Comparison of ENCODE assay signal across 24 cellular contexts in genomic region chr3:127337911-127338531, GRCh38. TPM values are rescaled to one million over a fixed set of nuclear protein-coding genes. Genes with fewer than 3 reads are reported as not detected.
DNase-seq lines count a peak whose midpoint lies in the region; ATAC-seq and TF ChIP-seq lines count a peak whose summit lies in the region.
"Had no signal": no experiment of that assay in that cellular context is flagged by ENCODE, and none has a peak within 500 bp of the region (broad histone marks: within the 10 kb centered on the region; RNA-seq: fewer than 3 reads in every experiment).

No MANE protein-coding gene starts in this region.

- H3K4me1 ChIP-seq in GM23338 (ENCODE audit: insufficient read depth) (no peaks in the 10 kb centered on the region), RWPE2 (ENCODE audit: insufficient read depth, poor library complexity, severe bottlenecking) (no peaks in the 10 kb centered on the region), iPS DF 6.9 (ENCODE audit: control insufficient read depth, insufficient read depth, low read length) (no peaks in the 10 kb centered on the region)

- H3K27ac ChIP-seq in GM23338 (ENCODE audit: low read depth) (no peak overlapping the region), RWPE2 (ENCODE audit: poor library complexity, severe bottlenecking) (no peak overlapping the region), iPS DF 6.9 (ENCODE audit: low read length) (no peak overlapping the region)
- H3K27ac ChIP-seq: SJCRH30 had no signal

- no CpG with 5 or more reads among the region's 52 CpGs for WGBS in iPS DF 6.9 (ENCODE audit: insufficient coverage, insufficient read length)

- peaks cover 11% of the 10 kb centered on the region for H3K27me3 Mint-ChIP-seq in GM23338 (ENCODE audit: insufficient read depth, low read depth, poor library complexity)
- H3K27me3 Mint-ChIP-seq in progenitor cell of endocrine pancreas = peaks cover 63% of the 10 kb centered on the region

- no peaks in the 10 kb centered on the region for H3K36me3 Mint-ChIP-seq in GM23338 (ENCODE audit: low read depth)
- H3K36me3 Mint-ChIP-seq in progenitor cell of endocrine pancreas (ENCODE audit: insufficient read depth) = no peaks in the 10 kb centered on the region
- H3K36me3 Mint-ChIP-seq in stimulated activated effector memory CD8-positive, alpha-beta T cell treated with anti-CD3 and anti-CD28 coated beads, Interleukin-12 subunit alpha, Interleukin-12 subunit beta, amount 100 ng/mL, for 72 hours = no peaks in the 10 kb centered on the region
- H3K36me3 Mint-ChIP-seq: CD4-positive, CD25-positive, alpha-beta regulatory T cell had no signal

- H3K27ac Mint-ChIP-seq in GM23338 = no peak overlapping the region
- no peak overlapping the region for H3K27ac Mint-ChIP-seq in progenitor cell of endocrine pancreas
- H3K27ac Mint-ChIP-seq in stimulated activated effector memory CD8-positive, alpha-beta T cell treated with anti-CD3 and anti-CD28 coated beads, Interleukin-12 subunit alpha, Interleukin-12 subunit beta, amount 100 ng/mL, for 72 hours = no peak overlapping the region
- H3K27ac Mint-ChIP-seq: CD4-positive, CD25-positive, alpha-beta regulatory T cell had no signal

- ATAC-seq in GM23338 = peak; percentile 69
- no peak; the same call in 2 of the 3 replicates for ATAC-seq in RWPE2 (ENCODE audit: low read depth)
- no peak for ATAC-seq in stimulated activated effector memory CD8-positive, alpha-beta T cell treated with anti-CD3 and anti-CD28 coated beads, Interleukin-12 subunit alpha, Interleukin-12 subunit beta, amount 100 ng/mL, for 72 hours
- ATAC-seq in GM18868 (IDR thresholded peaks at IDR 0.05; ENCODE audit: unreplicated experiment) = no peak
- ATAC-seq in HG03135 (IDR thresholded peaks at IDR 0.05; ENCODE audit: unreplicated experiment) = no peak

- 0 out of 2 replicates have a peak, but pooled peaks cover 4% of the 10 kb centered on the region for H3F3A ChIP-seq in GM23338 (replicated peaks; ENCODE audit: low read depth)

- H3K4me2 ChIP-seq in GM23338 = peak overlapping the region; percentile 57; the same call in 1 of the 2 replicates

- peak overlapping the region; percentile 51; the same call in 2 of the 3 replicates for H3K4me3 Mint-ChIP-seq in GM23338
- H3K4me3 Mint-ChIP-seq in progenitor cell of endocrine pancreas (ENCODE audit: low read depth) = peak overlapping the region; percentile 33
- no peak overlapping the region for H3K4me3 Mint-ChIP-seq in stimulated activated effector memory CD8-positive, alpha-beta T cell treated with anti-CD3 and anti-CD28 coated beads, Interleukin-12 subunit alpha, Interleukin-12 subunit beta, amount 100 ng/mL, for 72 hours
- H3K4me3 Mint-ChIP-seq: CD4-positive, CD25-positive, alpha-beta regulatory T cell had no signal

- 0 out of 2 replicates have a peak overlapping the region, but pooled peaks have one; percentile 72 for H2AFZ ChIP-seq in GM23338

- no peaks in the 10 kb centered on the region for H4K20me1 ChIP-seq in GM23338 (replicated peaks; ENCODE audit: insufficient read depth)

- H3K79me2 ChIP-seq in GM23338 (replicated peaks; ENCODE audit: insufficient read depth) = no peaks in the 10 kb centered on the region

- peak; percentile 24 for DNase-seq in GM23338 (ENCODE audit: low spot score)
- peak; percentile 38 for DNase-seq in RWPE2 (ENCODE audit: low spot score)
- no peak for DNase-seq in iPS DF 6.9 (ENCODE audit: low read depth, low spot score)
- DNase-seq in progenitor cell of endocrine pancreas (ENCODE audit: low spot score, unreplicated experiment) = no peak
- no peak for DNase-seq in stimulated activated effector memory CD8-positive, alpha-beta T cell treated with anti-CD3 and anti-CD28 coated beads, Interleukin-12 subunit alpha, Interleukin-12 subunit beta, amount 100 ng/mL, for 72 hours (ENCODE audit: low spot score in 2 of 2)
- DNase-seq in stimulated activated CD4-positive, alpha-beta T cell treated with anti-CD3 and anti-CD28 coated beads, Interleukin-15, amount 100 ng/mL, for 24 hours = no peak
- DNase-seq: AML-193; Calu3; CD4-positive, CD25-positive, alpha-beta regulatory T cell; DND-41; GDM1; MV-4-11; NCI-H1436; NCI-H2081; NCI-H226; NCI-H526 treated with DMSO at 0.1 percent for 48 hours; NK-92 treated with Interleukin-12 subunit alpha and Interleukin-12 subunit beta, amount 100 ng/mL, for 24 hours; OCI-M1; RPMI8226; SJCRH30 had no signal

- TF ChIP-seq CTCF in GM23338 (conservative IDR thresholded peaks at IDR 0.05; ENCODE audit: low read depth in 2 of 2) = no peak
- TF ChIP-seq CTCF in RWPE2 (IDR thresholded peaks at IDR 0.05; ENCODE audit: poor library complexity, severe bottlenecking) = no peak
- TF ChIP-seq CTCF in progenitor cell of endocrine pancreas (IDR thresholded peaks at IDR 0.05; ENCODE audit: unreplicated experiment) = no peak

- H3K27me3 ChIP-seq in GM23338 (ENCODE audit: insufficient read depth) (peaks cover 11% of the 10 kb centered on the region), RWPE2 (ENCODE audit: insufficient read depth, poor library complexity, severe bottlenecking) (no peaks in the 10 kb centered on the region), iPS DF 6.9 (ENCODE audit: control insufficient read depth, insufficient read depth, low read length) (peaks cover 4% of the 10 kb centered on the region; the same call in 1 of the 2 replicates)
- H3K27me3 ChIP-seq: SJCRH30 had no signal

- peaks cover 3% of the 10 kb centered on the region; the same call in 1 of the 3 replicates for H3K4me1 Mint-ChIP-seq in GM23338
- H3K4me1 Mint-ChIP-seq in progenitor cell of endocrine pancreas (ENCODE audit: low read depth) = no peaks in the 10 kb centered on the region
- H3K4me1 Mint-ChIP-seq in stimulated activated effector memory CD8-positive, alpha-beta T cell treated with anti-CD3 and anti-CD28 coated beads, Interleukin-12 subunit alpha, Interleukin-12 subunit beta, amount 100 ng/mL, for 72 hours = no peaks in the 10 kb centered on the region
- H3K4me1 Mint-ChIP-seq: CD4-positive, CD25-positive, alpha-beta regulatory T cell had no signal

- H3K9me2 ChIP-seq in GM23338 (ENCODE audit: insufficient read depth) = 0 out of 2 replicates have a peak, but pooled peaks cover 6% of the 10 kb centered on the region

- H3K36me3 ChIP-seq in GM23338 (ENCODE audit: insufficient read depth) (no peaks in the 10 kb centered on the region), RWPE2 (ENCODE audit: low read depth) (no peaks in the 10 kb centered on the region), iPS DF 6.9 (ENCODE audit: control insufficient read depth, insufficient read depth, low read length) (no peaks in the 10 kb centered on the region)
- H3K36me3 ChIP-seq: SJCRH30 had no signal

- H3K9me3 ChIP-seq in RWPE2 (ENCODE audit: severe bottlenecking) (no peaks in the 10 kb centered on the region), iPS DF 6.9 (ENCODE audit: control insufficient read depth, insufficient read depth, low read length) (no peaks in the 10 kb centered on the region)
- H3K9me3 ChIP-seq: SJCRH30 had no signal

- H3K9me3 Mint-ChIP-seq in GM23338 (peaks cover 21% of the 10 kb centered on the region), progenitor cell of endocrine pancreas (ENCODE audit: low read depth) (peaks cover 5% of the 10 kb centered on the region)
- no peaks in the 10 kb centered on the region for H3K9me3 Mint-ChIP-seq in stimulated activated effector memory CD8-positive, alpha-beta T cell treated with anti-CD3 and anti-CD28 coated beads, Interleukin-12 subunit alpha, Interleukin-12 subunit beta, amount 100 ng/mL, for 72 hours

- peak overlapping the region; percentile 44; the same call in 1 of the 2 replicates for H3K4me3 ChIP-seq in GM23338
- H3K4me3 ChIP-seq in RWPE2 (ENCODE audit: severe bottlenecking) = no peak overlapping the region
- peak overlapping the region; percentile 14; the same call in 1 of the 2 replicates for H3K4me3 ChIP-seq in iPS DF 6.9 (ENCODE audit: low read length)
- H3K4me3 ChIP-seq: SJCRH30 had no signal

RNA-seq across cellular contexts. Expression of gene PRR20G, which starts 50.2 kb away (rescaled TPM):
- total RNA-seq in GM23338 (2014; rRNA removed; shearing (Covaris generic)) = not detected in 2 replicates
- 0.21 and 0.39 TPM in 2 replicates for polyA plus RNA-seq in GM23338 (2016; fragmentation: Nextera tagmentation; extraction: Ambion mirVana)
- not detected in 2 replicates for total RNA-seq in progenitor cell of endocrine pancreas
- total RNA-seq: Calu3; CD4-positive, CD25-positive, alpha-beta regulatory T cell; H4; HT-29; SJCRH30 had no signal
- polyA plus RNA-seq: CD4-positive, CD25-positive, alpha-beta regulatory T cell had no signal

Comparison
In these comparisons a context has a peak if more than half of its experiments do, and no peak if none do; other contexts are left out.
1. DNase-seq: peak in GM23338 (single experiment) and RWPE2 (single experiment); none in iPS DF 6.9 (single experiment), progenitor cell of endocrine pancreas (single experiment), stimulated activated effector memory CD8-positive, alpha-beta T cell treated with anti-CD3 and anti-CD28 coated beads, Interleukin-12 subunit alpha, Interleukin-12 subunit beta, amount 100 ng/mL, for 72 hours (0 of 2) and stimulated activated CD4-positive, alpha-beta T cell treated with anti-CD3 and anti-CD28 coated beads, Interleukin-15, amount 100 ng/mL, for 24 hours (single experiment).